Comparison of ENCODE assay signal across 12 cellular contexts in the genomic region with DNA sequence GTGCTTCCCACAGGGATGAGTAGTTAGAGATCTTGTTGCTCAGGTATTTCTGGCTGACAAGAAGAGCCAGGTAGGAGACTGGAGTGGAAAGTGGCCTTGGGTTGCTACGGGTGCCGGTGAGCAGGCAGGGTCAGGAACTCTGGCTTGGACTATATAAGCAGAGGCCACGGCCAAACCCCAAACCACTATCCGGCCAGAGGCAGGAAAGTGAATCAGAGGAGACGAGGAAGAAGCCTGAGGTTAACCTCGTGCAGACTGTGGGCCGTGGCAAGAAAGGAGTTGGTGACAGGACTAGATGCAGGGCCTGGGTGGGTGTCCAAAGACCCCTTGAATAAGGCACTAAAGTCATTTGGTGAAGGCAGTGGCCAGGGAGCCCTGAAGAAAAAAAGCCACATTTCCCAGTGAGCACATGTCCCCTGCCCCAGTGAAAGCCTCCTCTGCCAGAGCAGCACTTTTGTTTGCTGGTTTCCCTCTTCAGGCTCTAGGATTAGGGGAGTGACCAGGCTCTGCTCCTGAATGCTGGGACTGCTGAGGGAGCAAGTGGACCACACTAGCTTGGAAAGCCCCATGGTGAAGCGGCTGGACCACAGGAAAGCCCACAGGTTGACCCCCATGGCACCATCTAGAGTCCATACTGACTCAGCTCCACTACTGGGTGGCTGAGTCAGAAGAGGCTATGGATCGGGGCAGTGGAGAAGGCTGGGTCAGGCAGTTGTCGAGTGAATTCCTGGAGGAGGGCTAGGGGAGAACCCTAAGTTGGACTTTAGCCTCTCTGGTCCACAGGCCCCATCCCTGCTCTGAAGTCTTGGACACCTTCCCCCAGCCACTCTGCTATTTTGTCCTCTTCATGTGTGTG. TPM values are rescaled to one million over a fixed set of nuclear protein-coding genes. Genes with fewer than 3 reads are reported as not detected.
DNase-seq lines count a peak whose midpoint lies in the region; ATAC-seq and TF ChIP-seq lines count a peak whose summit lies in the region.
"Had no signal": no experiment of that assay in that cellular context is flagged by ENCODE, and none has a peak within 500 bp of the region (broad histone marks: within the 10 kb centered on the region; RNA-seq: fewer than 3 reads in every experiment).

No MANE protein-coding gene starts in this region.

- H3K27ac Mint-ChIP-seq in activated naive CD8-positive, alpha-beta T cell treated with anti-CD3 and anti-CD28 coated beads, Interleukin-2, amount 10 ng/mL, durations not matched to agents 7 days and 5 days, result peak overlapping the region; percentile 47
- no peak overlapping the region for H3K27ac Mint-ChIP-seq in activated naive CD8-positive, alpha-beta T cell treated with anti-CD3 and anti-CD28 coated beads for 36 hours
- peak overlapping the region; percentile 75 for H3K27ac Mint-ChIP-seq in activated T-helper 2 cell treated with anti-CD3 and anti-CD28 coated beads, Interferon-gamma antibody, Interleukin-2, Interleukin-4, amounts not matched to agents 10 μg/mL and 5 μg/mL and 100 μg/mL, durations not matched to agents 14 hours and 24 hours and 36 hours
- H3K27ac Mint-ChIP-seq in mesothelial cell of epicardium, result no peak overlapping the region
- H3K27ac Mint-ChIP-seq: CD8-positive, alpha-beta T cell had no signal

- POLR2A ChIA-PET in activated naive CD8-positive, alpha-beta T cell treated with anti-CD3 and anti-CD28 coated beads, Interleukin-2, amount 10 ng/mL, durations not matched to agents 7 days and 5 days (lab: Charles Lee), result no interaction called here

- peaks cover 16% of the 10 kb centered on the region for H3K36me3 Mint-ChIP-seq in activated naive CD8-positive, alpha-beta T cell treated with anti-CD3 and anti-CD28 coated beads, Interleukin-2, amount 10 ng/mL, durations not matched to agents 7 days and 5 days
- peaks cover 10% of the 10 kb centered on the region for H3K36me3 Mint-ChIP-seq in activated naive CD8-positive, alpha-beta T cell treated with anti-CD3 and anti-CD28 coated beads for 36 hours
- H3K36me3 Mint-ChIP-seq in activated T-helper 2 cell treated with anti-CD3 and anti-CD28 coated beads, Interferon-gamma antibody, Interleukin-2, Interleukin-4, amounts not matched to agents 10 μg/mL and 5 μg/mL and 100 μg/mL, durations not matched to agents 14 hours and 24 hours and 36 hours (ENCODE audit: low read depth), result peaks cover 19% of the 10 kb centered on the region
- peaks cover 6% of the 10 kb centered on the region for H3K36me3 Mint-ChIP-seq in mesothelial cell of epicardium

- no peak for DNase-seq in activated naive CD8-positive, alpha-beta T cell treated with anti-CD3 and anti-CD28 coated beads, Interleukin-2, amount 10 ng/mL, durations not matched to agents 7 days and 5 days
- no peak for DNase-seq in activated naive CD8-positive, alpha-beta T cell treated with anti-CD3 and anti-CD28 coated beads for 36 hours
- no peak for DNase-seq in activated T-helper 2 cell treated with anti-CD3 and anti-CD28 coated beads, Interferon-gamma antibody, Interleukin-2, Interleukin-4, amounts not matched to agents 10 μg/mL and 5 μg/mL and 100 μg/mL, durations not matched to agents 14 hours and 24 hours and 36 hours (ENCODE audit: low spot score)
- DNase-seq in left lobe of liver (ENCODE audit: low spot score) (no peak), aorta (peak in 1 of 2 donors; percentile 77), NCI-H748 treated with DMSO at 0.1 percent for 48 hours (lab: John Stamatoyannopoulos, UW) (no peak), mesothelial cell of epicardium (ENCODE audit: low spot score in 2 of 2, unreplicated experiment in 2 of 2) (no peak), epidermal melanocyte (ENCODE audit: insufficient read length, low spot score) (no peak)
- DNase-seq: CD8-positive, alpha-beta T cell; MM.1S; posterior cingulate gyrus; uterus had no signal

- intact Hi-C loops in activated T-helper 2 cell treated with anti-CD3 and anti-CD28 coated beads, Interferon-gamma antibody, Interleukin-2, Interleukin-4, amounts not matched to agents 10 μg/mL and 5 μg/mL and 100 μg/mL, durations not matched to agents 14 hours and 24 hours and 36 hours (cut with micrococcal nuclease), result no loop called here
- intact Hi-C loops in aorta (cut with DNase I), result no loop called here

- H3K4me1 Mint-ChIP-seq in activated naive CD8-positive, alpha-beta T cell treated with anti-CD3 and anti-CD28 coated beads, Interleukin-2, amount 10 ng/mL, durations not matched to agents 7 days and 5 days, result peaks cover 13% of the 10 kb centered on the region
- H3K4me1 Mint-ChIP-seq in activated naive CD8-positive, alpha-beta T cell treated with anti-CD3 and anti-CD28 coated beads for 36 hours, result peaks cover 5% of the 10 kb centered on the region
- peaks cover 7% of the 10 kb centered on the region for H3K4me1 Mint-ChIP-seq in activated T-helper 2 cell treated with anti-CD3 and anti-CD28 coated beads, Interferon-gamma antibody, Interleukin-2, Interleukin-4, amounts not matched to agents 10 μg/mL and 5 μg/mL and 100 μg/mL, durations not matched to agents 14 hours and 24 hours and 36 hours (ENCODE audit: low read depth)
- H3K4me1 Mint-ChIP-seq in mesothelial cell of epicardium, result peaks cover 8% of the 10 kb centered on the region

- H3K27me3 Mint-ChIP-seq in activated naive CD8-positive, alpha-beta T cell treated with anti-CD3 and anti-CD28 coated beads, Interleukin-2, amount 10 ng/mL, durations not matched to agents 7 days and 5 days, result peaks cover 17% of the 10 kb centered on the region
- no peaks in the 10 kb centered on the region for H3K27me3 Mint-ChIP-seq in activated naive CD8-positive, alpha-beta T cell treated with anti-CD3 and anti-CD28 coated beads for 36 hours
- H3K27me3 Mint-ChIP-seq in activated T-helper 2 cell treated with anti-CD3 and anti-CD28 coated beads, Interferon-gamma antibody, Interleukin-2, Interleukin-4, amounts not matched to agents 10 μg/mL and 5 μg/mL and 100 μg/mL, durations not matched to agents 14 hours and 24 hours and 36 hours (ENCODE audit: low read depth), result peaks cover 3% of the 10 kb centered on the region
- H3K27me3 Mint-ChIP-seq in mesothelial cell of epicardium (ENCODE audit: low read depth), result no peaks in the 10 kb centered on the region

- peaks cover 15% of the 10 kb centered on the region for H3K9me3 Mint-ChIP-seq in activated naive CD8-positive, alpha-beta T cell treated with anti-CD3 and anti-CD28 coated beads, Interleukin-2, amount 10 ng/mL, durations not matched to agents 7 days and 5 days
- H3K9me3 Mint-ChIP-seq in activated naive CD8-positive, alpha-beta T cell treated with anti-CD3 and anti-CD28 coated beads for 36 hours, result peaks cover 12% of the 10 kb centered on the region
- H3K9me3 Mint-ChIP-seq in activated T-helper 2 cell treated with anti-CD3 and anti-CD28 coated beads, Interferon-gamma antibody, Interleukin-2, Interleukin-4, amounts not matched to agents 10 μg/mL and 5 μg/mL and 100 μg/mL, durations not matched to agents 14 hours and 24 hours and 36 hours, result peaks cover 17% of the 10 kb centered on the region
- H3K9me3 Mint-ChIP-seq in mesothelial cell of epicardium, result peaks cover 23% of the 10 kb centered on the region

- peak; percentile 12 for ATAC-seq in activated naive CD8-positive, alpha-beta T cell treated with anti-CD3 and anti-CD28 coated beads, Interleukin-2, amount 10 ng/mL, durations not matched to agents 7 days and 5 days (ENCODE audit: low read depth)
- ATAC-seq in left lobe of liver (peak; percentile 29), aorta (ENCODE audit: low FRiP score) (peak; percentile 12)
- ATAC-seq: CD8-positive, alpha-beta T cell had no signal

- no peak overlapping the region for H3K27ac ChIP-seq in aorta (ENCODE audit: low read depth in 1 of 2, low read length in 2 of 2)
- H3K27ac ChIP-seq: uterus had no signal

- peaks cover 0 to 3% of the 10 kb centered on the region in 2 donors for H3K36me3 ChIP-seq in aorta (ENCODE audit: control insufficient read depth in 1 of 2, insufficient read depth in 2 of 2, low read length in 1 of 2)
- H3K36me3 ChIP-seq: uterus had no signal

- H3K4me1 ChIP-seq in aorta (ENCODE audit: control insufficient read depth in 1 of 2, insufficient read depth in 2 of 2, low read length in 2 of 2), result no peaks in the 10 kb centered on the region

- H3K27me3 ChIP-seq in aorta (ENCODE audit: control insufficient read depth in 1 of 2, insufficient read depth in 2 of 2, low read length in 1 of 2), result no peaks in the 10 kb centered on the region
- H3K27me3 ChIP-seq: uterus had no signal

- no peaks in the 10 kb centered on the region for H3K9me3 ChIP-seq in aorta (ENCODE audit: control insufficient read depth, low read length)

- 71 to 76% methylated on average over 10 of the region's 10 CpGs for WGBS in aorta, 2 donors

- no peak for TF ChIP-seq CTCF in mesothelial cell of epicardium (IDR thresholded peaks at IDR 0.05; ENCODE audit: unreplicated experiment)

- H3K4me3 Mint-ChIP-seq in activated naive CD8-positive, alpha-beta T cell treated with anti-CD3 and anti-CD28 coated beads, Interleukin-2, amount 10 ng/mL, durations not matched to agents 7 days and 5 days, result peak overlapping the region; percentile 39
- no peak overlapping the region for H3K4me3 Mint-ChIP-seq in activated naive CD8-positive, alpha-beta T cell treated with anti-CD3 and anti-CD28 coated beads for 36 hours
- H3K4me3 Mint-ChIP-seq in activated T-helper 2 cell treated with anti-CD3 and anti-CD28 coated beads, Interferon-gamma antibody, Interleukin-2, Interleukin-4, amounts not matched to agents 10 μg/mL and 5 μg/mL and 100 μg/mL, durations not matched to agents 14 hours and 24 hours and 36 hours (ENCODE audit: low read depth), result no peak overlapping the region
- H3K4me3 Mint-ChIP-seq in mesothelial cell of epicardium, result no peak overlapping the region
- H3K4me3 Mint-ChIP-seq: CD8-positive, alpha-beta T cell had no signal

- H3K4me3 ChIP-seq in aorta (ENCODE audit: low read length in 2 of 2), result no peak overlapping the region
- H3K4me3 ChIP-seq: uterus had no signal

RNA-seq across cellular contexts. Expression of gene CSF1, which starts 23.4 kb away (rescaled TPM):
- 10 to 100 TPM; 42.7 to 45.1 TPM for total RNA-seq in activated naive CD8-positive, alpha-beta T cell treated with anti-CD3 and anti-CD28 coated beads, Interleukin-2, amount 10 ng/mL, durations not matched to agents 7 days and 5 days
- 10 to 100 TPM; 21.2 to 24.9 TPM for total RNA-seq in activated naive CD8-positive, alpha-beta T cell treated with anti-CD3 and anti-CD28 coated beads for 36 hours
- 251 and 252 TPM in 2 replicates for total RNA-seq in activated T-helper 2 cell treated with anti-CD3 and anti-CD28 coated beads, Interferon-gamma antibody, Interleukin-2, Interleukin-4, amounts not matched to agents 10 μg/mL and 5 μg/mL and 100 μg/mL, durations not matched to agents 14 hours and 24 hours and 36 hours
- total RNA-seq in left lobe of liver, result 12.5 TPM
- 10 to 100 TPM; 66.8 to 69.1 TPM for total RNA-seq in aorta
- 10 to 100 TPM in 1 of 2 donors, 1 to 10 TPM in 1; 5.0 to 31.4 TPM for polyA plus RNA-seq in aorta
- 27.1 to 28.9 TPM (median 27.4 TPM) in 3 replicates for total RNA-seq in mesothelial cell of epicardium

RNA-seq across cellular contexts. Expression of gene AHCYL1, which starts 50.5 kb away (rescaled TPM):
- total RNA-seq in activated naive CD8-positive, alpha-beta T cell treated with anti-CD3 and anti-CD28 coated beads, Interleukin-2, amount 10 ng/mL, durations not matched to agents 7 days and 5 days, result 10 to 100 TPM; 53.6 to 55.4 TPM
- 10 to 100 TPM; 67.9 to 68.6 TPM for total RNA-seq in activated naive CD8-positive, alpha-beta T cell treated with anti-CD3 and anti-CD28 coated beads for 36 hours
- 85.8 and 86.5 TPM in 2 replicates for total RNA-seq in activated T-helper 2 cell treated with anti-CD3 and anti-CD28 coated beads, Interferon-gamma antibody, Interleukin-2, Interleukin-4, amounts not matched to agents 10 μg/mL and 5 μg/mL and 100 μg/mL, durations not matched to agents 14 hours and 24 hours and 36 hours
- total RNA-seq in left lobe of liver (59.9 TPM), aorta (10 to 100 TPM; 69.0 to 79.0 TPM), mesothelial cell of epicardium (98.7 to 102 TPM (median 102 TPM) in 3 replicates)
- 10 to 100 TPM; 41.9 to 50.0 TPM for polyA plus RNA-seq in aorta

Comparison
In these comparisons a context has a peak if more than half of its experiments do, and no peak if none do; other contexts are left out.
1. H3K27ac Mint-ChIP-seq: peak in activated naive CD8-positive, alpha-beta T cell treated with anti-CD3 and anti-CD28 coated beads, Interleukin-2, amount 10 ng/mL, durations not matched to agents 7 days and 5 days (single experiment) and activated T-helper 2 cell treated with anti-CD3 and anti-CD28 coated beads, Interferon-gamma antibody, Interleukin-2, Interleukin-4, amounts not matched to agents 10 μg/mL and 5 μg/mL and 100 μg/mL, durations not matched to agents 14 hours and 24 hours and 36 hours (single experiment); none in activated naive CD8-positive, alpha-beta T cell treated with anti-CD3 and anti-CD28 coated beads for 36 hours (single experiment) and mesothelial cell of epicardium (single experiment).
2. Peak in every context shown above with its lines, with median percentiles within 50 percentile points of each other: ATAC-seq.